In genomic region chr20:46363874-46364669, GRCh38 we compare ENCODE assay signal across 1 cellular context.
TF ChIP-seq lines count a peak whose summit lies in the region.

No MANE protein-coding gene starts in this region.

TF ChIP-seq in K562, 482 proteins besides CTCF, POLR2A, EP300 and RAD21 (continued from another document):
- TF ChIP-seq ZBTB40 (IDR thresholded peaks at IDR 0.05) (peak; percentile 97), ZBTB40 (CRISPR knock-in tag; IDR thresholded peaks at IDR 0.05) (no peak)
